10 cellular contexts compared by ENCODE assay signal in the genomic region with DNA sequence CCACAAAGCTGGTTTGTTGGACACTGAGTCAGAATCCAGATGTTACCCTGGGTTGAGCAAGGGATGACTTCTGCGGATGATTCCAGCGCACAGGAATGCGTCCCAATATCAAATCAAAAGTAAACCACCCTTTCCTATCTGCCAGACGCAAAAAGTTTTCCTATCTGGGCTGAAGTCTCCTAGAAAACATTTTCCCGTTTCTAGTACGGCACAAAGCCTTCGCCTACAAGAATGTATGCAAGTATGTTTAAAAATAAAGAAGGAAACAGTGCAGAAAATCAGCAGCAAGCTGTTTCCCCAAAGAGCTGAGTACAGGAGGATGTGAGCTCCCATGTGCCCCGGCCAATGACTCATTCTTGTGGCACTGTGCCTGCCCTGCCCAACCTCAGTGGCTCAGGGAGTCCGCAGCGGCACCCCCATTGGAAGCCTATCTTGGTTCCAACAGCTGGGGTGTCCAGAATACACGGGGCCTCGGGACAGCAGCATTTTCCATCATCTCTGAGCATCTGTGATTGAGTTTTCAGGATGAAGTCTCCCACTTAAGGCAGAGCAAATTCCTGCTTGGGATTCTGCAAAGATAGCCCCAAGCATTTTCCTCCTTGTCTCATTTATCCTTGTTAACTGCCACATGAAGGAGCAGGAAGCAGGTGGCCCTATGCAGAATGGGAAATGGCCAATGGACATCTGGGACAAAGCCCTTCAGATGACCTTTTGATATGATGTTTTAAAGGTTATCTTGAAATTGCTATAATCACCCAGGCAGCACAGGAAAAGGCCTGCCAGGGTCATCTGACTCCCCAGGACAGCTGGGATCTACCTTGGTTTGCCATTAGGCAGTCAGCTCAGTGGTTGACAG. TPM values are rescaled to one million over a fixed set of nuclear protein-coding genes. Genes with fewer than 3 reads are reported as not detected.
DNase-seq lines count a peak whose midpoint lies in the region; ATAC-seq, FAIRE-seq and TF ChIP-seq lines count a peak whose summit lies in the region.
"Had no signal": no experiment of that assay in that cellular context is flagged by ENCODE, and none has a peak within 500 bp of the region (broad histone marks: within the 10 kb centered on the region; RNA-seq: fewer than 3 reads in every experiment).

No MANE protein-coding gene starts in this region.

- H3K79me2 ChIP-seq in keratinocyte (ENCODE audit: control insufficient read depth, insufficient read depth, low read length), result no peaks in the 10 kb centered on the region

- H3K9me3 ChIP-seq in keratinocyte (ENCODE audit: control insufficient read depth, low read depth, low read length) (no peaks in the 10 kb centered on the region), upper lobe of left lung (no peaks in the 10 kb centered on the region)

- 25 to 27% methylated on average over 12 of the region's 12 CpGs for WGBS in upper lobe of left lung, 2 donors

- dilution Hi-C loops in keratinocyte (cut with MboI; ENCODE audit: extremely low pct_ligation_motif_present, low sequenced_read_pairs), result no loop called here

- peak overlapping the region; percentile 35 for H3K9ac ChIP-seq in keratinocyte (ENCODE audit: control insufficient read depth, extremely low read depth, insufficient read depth, low read length)

- TF ChIP-seq POLR2A in upper lobe of left lung (IDR thresholded peaks at IDR 0.05), result no peak

- peak overlapping the region; percentile 77 for H3K27ac ChIP-seq in keratinocyte (ENCODE audit: control insufficient read depth, insufficient read depth, low read length)
- H3K27ac ChIP-seq in upper lobe of left lung, result peak overlapping the region; percentile 1 to 36 (median 12)
- H3K27ac ChIP-seq: 22Rv1 had no signal

- ATAC-seq in upper lobe of left lung (ENCODE audit: low FRiP score in 2 of 2), result peak; percentile 64 to 72
- ATAC-seq in HG02759 (IDR thresholded peaks at IDR 0.05; ENCODE audit: unreplicated experiment), result no peak
- no peak for ATAC-seq in GM21447 (IDR thresholded peaks at IDR 0.05; ENCODE audit: unreplicated experiment)

- H3K36me3 ChIP-seq in keratinocyte (ENCODE audit: control insufficient read depth in 2 of 2, extremely low read depth in 1 of 2, insufficient read depth in 2 of 2, low read length in 2 of 2) (no peaks in the 10 kb centered on the region), upper lobe of left lung (no peaks in the 10 kb centered on the region)

- peak; percentile 63 for DNase-seq in DMS 273 (lab: John Stamatoyannopoulos, UW; ENCODE audit: unreplicated experiment)
- no peak for DNase-seq in DMS 273 treated with DMSO at 0.1 percent for 48 hours (lab: John Stamatoyannopoulos, UW)
- peak; percentile 69 for DNase-seq in astrocyte of the hippocampus (ENCODE audit: low read depth, low spot score)
- no peak for DNase-seq in keratinocyte (ENCODE audit: low read depth, low spot score)
- peak in 1 of 2 donors; percentile 70 for DNase-seq in upper lobe of left lung
- DNase-seq in GOT3 (lab: John Stamatoyannopoulos, UW), result no peak
- DNase-seq: NCI-H187 treated with DMSO at 0.1 percent for 48 hours had no signal

- FAIRE-seq in keratinocyte (lab: Jason Lieb, UNC), result peak; percentile 92

- TF ChIP-seq CTCF in keratinocyte (optimal IDR thresholded peaks at IDR 0.05 in 1 of 3, IDR thresholded peaks at IDR 0.05 in 1 of 3, conservative IDR thresholded peaks at IDR 0.05 in 1 of 3; ENCODE audit: extremely low read depth in 1 of 3, insufficient read depth in 2 of 3, low read length in 3 of 3) (no peak), upper lobe of left lung (IDR thresholded peaks at IDR 0.05) (no peak)

- H3K9me1 ChIP-seq in keratinocyte (ENCODE audit: control insufficient read depth, extremely low read depth, insufficient read depth, low read length), result no peaks in the 10 kb centered on the region

- no peak for TF ChIP-seq EP300 in upper lobe of left lung (IDR thresholded peaks at IDR 0.05)

- H3K4me3 ChIP-seq in keratinocyte (ENCODE audit: control insufficient read depth in 2 of 3, extremely low read depth in 1 of 3, insufficient read depth in 2 of 3, low read depth in 1 of 3, low read length in 3 of 3), result peak overlapping the region; percentile 11 to 45 (median 45)
- H3K4me3 ChIP-seq in upper lobe of left lung, result no peak overlapping the region

- H4K20me1 ChIP-seq in keratinocyte (ENCODE audit: control insufficient read depth, extremely low read depth, insufficient read depth, low read length), result no peaks in the 10 kb centered on the region

- H3K4me1 ChIP-seq in keratinocyte (ENCODE audit: control insufficient read depth, extremely low read depth, insufficient read depth, low read length) (peaks cover 47% of the 10 kb centered on the region), upper lobe of left lung (peaks cover 27 to 42% (median 35%) of the 10 kb centered on the region in 4 donors)

- H3K27me3 ChIP-seq in keratinocyte (ENCODE audit: control insufficient read depth, extremely low read depth, insufficient read depth, low read length) (no peaks in the 10 kb centered on the region), upper lobe of left lung (no peaks in the 10 kb centered on the region)

- H3K4me2 ChIP-seq in keratinocyte (ENCODE audit: control insufficient read depth, extremely low read depth, insufficient read depth, low read depth, low read length), result peak overlapping the region; percentile 80

- peak overlapping the region; percentile 12 for H2AFZ ChIP-seq in keratinocyte (ENCODE audit: control insufficient read depth, low read length)

RNA-seq across cellular contexts. Expression of a gene that starts 17.5 kb away (rescaled TPM):
- polyA plus RNA-seq in keratinocyte, result 0.59 to 1.4 TPM (median 0.77 TPM) in 3 replicates
- 0.24 TPM for polyA plus RNA-seq in keratinocyte (2011; ENCODE audit: low read depth)
- polyA plus RNA-seq in keratinocyte (2011; cell fraction: cytosol; rRNA removed), result 0.58 and 0.71 TPM in 2 replicates
- polyA plus RNA-seq in keratinocyte (2011; cell fraction: nucleus; rRNA removed), result 1.2 and 1.6 TPM in 2 replicates
- 0.52 and 0.69 TPM in 2 replicates for polyA plus RNA-seq in keratinocyte (2012; ENCODE audit: low replicate concordance)
- polyA minus RNA-seq in keratinocyte, result 0.38 to 2.1 TPM (median 1.0 TPM) in 3 replicates
- 1.3 TPM for polyA minus RNA-seq in keratinocyte (2011; cell fraction: cytosol; rRNA and poly(A)+ RNA removed)
- 0.74 and 1.6 TPM in 2 replicates for polyA minus RNA-seq in keratinocyte (2011; cell fraction: nucleus; rRNA and poly(A)+ RNA removed)
- total RNA-seq in upper lobe of left lung, result 1 to 10 TPM; 1.5 to 7.5 (median 4.9) TPM

RNA-seq across cellular contexts. Expression of a gene that starts 34.1 kb away (rescaled TPM):
- polyA plus RNA-seq in keratinocyte, result 21.2 to 75.2 TPM (median 37.1 TPM) in 3 replicates
- 6.4 TPM for polyA plus RNA-seq in keratinocyte (2011; ENCODE audit: low read depth)
- 34.5 and 40.4 TPM in 2 replicates for polyA plus RNA-seq in keratinocyte (2011; cell fraction: cytosol; rRNA removed)
- 57.7 and 84.9 TPM in 2 replicates for polyA plus RNA-seq in keratinocyte (2011; cell fraction: nucleus; rRNA removed)
- polyA plus RNA-seq in keratinocyte (2012; ENCODE audit: low replicate concordance), result 21.3 and 29.2 TPM in 2 replicates
- polyA minus RNA-seq in keratinocyte, result 8.5 to 35.0 TPM (median 15.4 TPM) in 3 replicates
- polyA minus RNA-seq in keratinocyte (2011; cell fraction: cytosol; rRNA and poly(A)+ RNA removed), result 15.9 TPM
- 12.5 and 15.3 TPM in 2 replicates for polyA minus RNA-seq in keratinocyte (2011; cell fraction: nucleus; rRNA and poly(A)+ RNA removed)
- total RNA-seq in upper lobe of left lung, result under 1 TPM in 1 of 6 donors, not detected in 5; 0.89 TPM

RNA-seq across cellular contexts. Expression of a gene that starts 41.5 kb away (rescaled TPM):
- polyA plus RNA-seq in keratinocyte, result 0.06 to 0.12 TPM (median 0.09 TPM) in 3 replicates
- not detected for polyA plus RNA-seq in keratinocyte (2011; ENCODE audit: low read depth)
- polyA plus RNA-seq in keratinocyte (2011; cell fraction: cytosol; rRNA removed), result 0.04 TPM in 1 of 2 replicates, not detected in the other
- 0.16 and 0.27 TPM in 2 replicates for polyA plus RNA-seq in keratinocyte (2011; cell fraction: nucleus; rRNA removed)
- 0.08 and 0.30 TPM in 2 replicates for polyA plus RNA-seq in keratinocyte (2012; ENCODE audit: low replicate concordance)
- not detected in 3 replicates for polyA minus RNA-seq in keratinocyte
- polyA minus RNA-seq in keratinocyte (2011; cell fraction: cytosol; rRNA and poly(A)+ RNA removed), result not detected
- 0.16 TPM in 1 of 2 replicates, not detected in the other for polyA minus RNA-seq in keratinocyte (2011; cell fraction: nucleus; rRNA and poly(A)+ RNA removed)
- total RNA-seq in upper lobe of left lung, result under 1 TPM in 3 of 6 donors, not detected in 3; 0.15 to 0.59 (median 0.20) TPM

Comparison
In these comparisons a context has a peak if more than half of its experiments do, and no peak if none do; other contexts are left out.
1. DNase-seq: peak in DMS 273 (single experiment) and astrocyte of the hippocampus (single experiment); none in DMS 273 treated with DMSO at 0.1 percent for 48 hours (single experiment), keratinocyte (single experiment) and GOT3 (single experiment).
2. H3K4me3 ChIP-seq: peak in keratinocyte (3 of 3); none in upper lobe of left lung (0 of 4).
3. ATAC-seq: peak in upper lobe of left lung (2 of 2); none in HG02759 (single experiment) and GM21447 (single experiment).